In the genomic region with DNA sequence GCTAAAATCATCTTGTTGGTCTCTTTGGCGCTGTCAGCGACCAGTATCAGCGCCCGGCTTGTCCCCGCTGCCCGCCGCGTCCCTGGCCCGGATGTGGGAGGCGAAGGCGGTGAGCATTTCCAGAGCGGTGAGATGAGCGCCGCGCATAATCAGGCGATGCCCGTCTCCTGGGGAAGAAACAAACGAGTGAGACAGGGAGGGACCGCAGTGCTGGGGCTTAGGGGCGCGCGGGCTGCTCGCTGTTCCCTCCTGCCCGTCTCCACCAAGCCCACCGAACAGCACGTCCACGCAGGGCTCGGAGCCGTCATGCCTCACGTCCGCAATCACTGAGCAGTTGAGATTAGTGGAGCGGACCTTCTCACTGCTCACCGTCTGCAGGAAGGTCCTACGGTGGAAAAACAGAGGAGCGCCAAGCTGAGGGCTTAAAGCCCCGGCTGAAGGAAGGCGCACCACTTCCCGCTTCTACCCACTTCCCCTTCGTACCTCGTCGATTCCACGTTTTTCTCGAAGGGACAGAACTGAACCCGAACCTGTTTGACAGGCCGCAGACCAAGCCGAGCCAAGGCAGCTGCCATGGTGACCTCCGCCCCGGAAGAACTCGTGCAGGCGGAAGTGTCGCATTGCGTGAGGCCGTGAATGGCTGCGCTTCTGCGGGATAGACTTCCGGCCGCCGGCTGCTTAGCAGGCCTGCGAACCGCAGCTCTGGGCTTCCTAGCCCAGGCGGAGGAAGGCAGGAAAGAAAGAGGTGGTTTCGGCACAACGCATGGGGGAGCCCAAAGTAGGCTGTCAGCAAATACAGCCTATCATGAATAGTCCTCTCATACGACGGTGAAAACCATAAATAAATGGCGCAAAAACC, we compare ENCODE assay signal across 1 cellular context.
TF ChIP-seq lines count a peak whose summit lies in the region.

A gene (minus strand): TSS at position 595 of the 859 bp plus-strand sequence. CDS start 20 bp downstream, at position 575.

TF ChIP-seq in HEK293, 187 proteins besides CTCF, POLR2A, EP300 and RAD21 (continued from another document):
- TF ChIP-seq, protein P1, sequence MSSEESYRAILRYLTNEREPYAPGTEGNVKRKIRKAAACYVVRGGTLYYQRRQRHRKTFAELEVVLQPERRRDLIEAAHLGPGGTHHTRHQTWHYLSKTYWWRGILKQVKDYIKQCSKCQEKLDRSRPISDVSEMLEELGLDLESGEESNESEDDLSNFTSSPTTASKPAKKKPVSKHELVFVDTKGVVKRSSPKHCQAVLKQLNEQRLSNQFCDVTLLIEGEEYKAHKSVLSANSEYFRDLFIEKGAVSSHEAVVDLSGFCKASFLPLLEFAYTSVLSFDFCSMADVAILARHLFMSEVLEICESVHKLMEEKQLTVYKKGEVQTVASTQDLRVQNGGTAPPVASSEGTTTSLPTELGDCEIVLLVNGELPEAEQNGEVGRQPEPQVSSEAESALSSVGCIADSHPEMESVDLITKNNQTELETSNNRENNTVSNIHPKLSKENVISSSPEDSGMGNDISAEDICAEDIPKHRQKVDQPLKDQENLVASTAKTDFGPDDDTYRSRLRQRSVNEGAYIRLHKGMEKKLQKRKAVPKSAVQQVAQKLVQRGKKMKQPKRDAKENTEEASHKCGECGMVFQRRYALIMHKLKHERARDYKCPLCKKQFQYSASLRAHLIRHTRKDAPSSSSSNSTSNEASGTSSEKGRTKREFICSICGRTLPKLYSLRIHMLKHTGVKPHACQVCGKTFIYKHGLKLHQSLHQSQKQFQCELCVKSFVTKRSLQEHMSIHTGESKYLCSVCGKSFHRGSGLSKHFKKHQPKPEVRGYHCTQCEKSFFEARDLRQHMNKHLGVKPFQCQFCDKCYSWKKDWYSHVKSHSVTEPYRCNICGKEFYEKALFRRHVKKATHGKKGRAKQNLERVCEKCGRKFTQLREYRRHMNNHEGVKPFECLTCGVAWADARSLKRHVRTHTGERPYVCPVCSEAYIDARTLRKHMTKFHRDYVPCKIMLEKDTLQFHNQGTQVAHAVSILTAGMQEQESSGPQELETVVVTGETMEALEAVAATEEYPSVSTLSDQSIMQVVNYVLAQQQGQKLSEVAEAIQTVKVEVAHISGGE (tag by site-specific recombination; conservative IDR thresholded peaks at IDR 0.05; ENCODE audit: low read depth), result peak; percentile 97
- TF ChIP-seq GLIS2 (tag by site-specific recombination; IDR thresholded peaks at IDR 0.05) (no peak), ZNF48 (tag by site-specific recombination; IDR thresholded peaks at IDR 0.05) (no peak), ZNF830 (tag by site-specific recombination; IDR thresholded peaks at IDR 0.05; ENCODE audit: low read depth) (no peak), GFI1B (tag by site-specific recombination; IDR thresholded peaks at IDR 0.05) (no peak), ZNF433 (tag by site-specific recombination; IDR thresholded peaks at IDR 0.05; ENCODE audit: low read depth) (no peak), ZNF37A (tag by site-specific recombination; IDR thresholded peaks at IDR 0.05) (no peak), YY2 (tag by site-specific recombination; IDR thresholded peaks at IDR 0.05) (peak; percentile 96), ZNF548 (tag by site-specific recombination; IDR thresholded peaks at IDR 0.05) (no peak), SCRT2 (tag by site-specific recombination; IDR thresholded peaks at IDR 0.05) (peak; percentile 77; the same call in 1 of the 2 replicates), ZBTB1 (tag by site-specific recombination; IDR thresholded peaks at IDR 0.05) (no peak), WT1 (tag by site-specific recombination; IDR thresholded peaks at IDR 0.05) (0 out of 2 replicates have a peak, but pooled peaks have one; percentile 25), ZNF2 (tag by site-specific recombination; IDR thresholded peaks at IDR 0.05) (peak; percentile 91), ZNF626 (tag by site-specific recombination; IDR thresholded peaks at IDR 0.05) (no peak)
- TF ChIP-seq, protein P2, sequence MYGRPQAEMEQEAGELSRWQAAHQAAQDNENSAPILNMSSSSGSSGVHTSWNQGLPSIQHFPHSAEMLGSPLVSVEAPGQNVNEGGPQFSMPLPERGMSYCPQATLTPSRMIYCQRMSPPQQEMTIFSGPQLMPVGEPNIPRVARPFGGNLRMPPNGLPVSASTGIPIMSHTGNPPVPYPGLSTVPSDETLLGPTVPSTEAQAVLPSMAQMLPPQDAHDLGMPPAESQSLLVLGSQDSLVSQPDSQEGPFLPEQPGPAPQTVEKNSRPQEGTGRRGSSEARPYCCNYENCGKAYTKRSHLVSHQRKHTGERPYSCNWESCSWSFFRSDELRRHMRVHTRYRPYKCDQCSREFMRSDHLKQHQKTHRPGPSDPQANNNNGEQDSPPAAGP (tag by site-specific recombination; IDR thresholded peaks at IDR 0.05), result no peak; the same call in 1 of the 2 replicates
- TF ChIP-seq, protein P3, sequence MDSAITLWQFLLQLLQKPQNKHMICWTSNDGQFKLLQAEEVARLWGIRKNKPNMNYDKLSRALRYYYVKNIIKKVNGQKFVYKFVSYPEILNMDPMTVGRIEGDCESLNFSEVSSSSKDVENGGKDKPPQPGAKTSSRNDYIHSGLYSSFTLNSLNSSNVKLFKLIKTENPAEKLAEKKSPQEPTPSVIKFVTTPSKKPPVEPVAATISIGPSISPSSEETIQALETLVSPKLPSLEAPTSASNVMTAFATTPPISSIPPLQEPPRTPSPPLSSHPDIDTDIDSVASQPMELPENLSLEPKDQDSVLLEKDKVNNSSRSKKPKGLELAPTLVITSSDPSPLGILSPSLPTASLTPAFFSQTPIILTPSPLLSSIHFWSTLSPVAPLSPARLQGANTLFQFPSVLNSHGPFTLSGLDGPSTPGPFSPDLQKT (IDR thresholded peaks at IDR 0.05; ENCODE audit: borderline replicate concordance, low read depth, low read length), result peak; percentile 59
TF ChIP-seq in HEK293: peak in this region for 60.
